Comparison of ENCODE assay signal across 13 cellular contexts in genomic region chrX:120016068-120016441, GRCh38.
DNase-seq lines count a peak whose midpoint lies in the region; ATAC-seq and TF ChIP-seq lines count a peak whose summit lies in the region.
"Had no signal": no experiment of that assay in that cellular context is flagged by ENCODE, and none has a peak within 500 bp of the region (broad histone marks: within the 10 kb centered on the region; RNA-seq: fewer than 3 reads in every experiment).

No MANE protein-coding gene starts in this region.

- H3K9me3 Mint-ChIP-seq in stimulated activated naive CD8-positive, alpha-beta T cell treated with anti-CD3 and anti-CD28 coated beads, Interleukin-15, Interleukin-2, amounts not matched to agents 100 ng/mL and 50 ng/mL, for 24 hours, result no peaks in the 10 kb centered on the region
- no peaks in the 10 kb centered on the region for H3K9me3 Mint-ChIP-seq in activated naive CD8-positive, alpha-beta T cell treated with anti-CD3 and anti-CD28 coated beads for 36 hours
- peaks cover under 1% of the 10 kb centered on the region for H3K9me3 Mint-ChIP-seq in mesothelial cell of epicardium

- H3K27me3 Mint-ChIP-seq in stimulated activated naive CD8-positive, alpha-beta T cell treated with anti-CD3 and anti-CD28 coated beads, Interleukin-15, Interleukin-2, amounts not matched to agents 100 ng/mL and 50 ng/mL, for 24 hours, result peaks cover 38% of the 10 kb centered on the region
- peaks cover 59% of the 10 kb centered on the region for H3K27me3 Mint-ChIP-seq in activated naive CD8-positive, alpha-beta T cell treated with anti-CD3 and anti-CD28 coated beads for 36 hours
- peaks cover 67% of the 10 kb centered on the region for H3K27me3 Mint-ChIP-seq in mesothelial cell of epicardium (ENCODE audit: low read depth)

- H3K27ac Mint-ChIP-seq in stimulated activated naive CD8-positive, alpha-beta T cell treated with anti-CD3 and anti-CD28 coated beads, Interleukin-15, Interleukin-2, amounts not matched to agents 100 ng/mL and 50 ng/mL, for 24 hours, result no peak overlapping the region
- no peak overlapping the region for H3K27ac Mint-ChIP-seq in activated naive CD8-positive, alpha-beta T cell treated with anti-CD3 and anti-CD28 coated beads for 36 hours
- no peak overlapping the region for H3K27ac Mint-ChIP-seq in mesothelial cell of epicardium

- no peaks in the 10 kb centered on the region for H3K36me3 Mint-ChIP-seq in stimulated activated naive CD8-positive, alpha-beta T cell treated with anti-CD3 and anti-CD28 coated beads, Interleukin-15, Interleukin-2, amounts not matched to agents 100 ng/mL and 50 ng/mL, for 24 hours (ENCODE audit: low read depth)
- H3K36me3 Mint-ChIP-seq in activated naive CD8-positive, alpha-beta T cell treated with anti-CD3 and anti-CD28 coated beads for 36 hours, result no peaks in the 10 kb centered on the region
- H3K36me3 Mint-ChIP-seq in mesothelial cell of epicardium, result no peaks in the 10 kb centered on the region

- peak overlapping the region; percentile 59 for H3K4me3 Mint-ChIP-seq in stimulated activated naive CD8-positive, alpha-beta T cell treated with anti-CD3 and anti-CD28 coated beads, Interleukin-15, Interleukin-2, amounts not matched to agents 100 ng/mL and 50 ng/mL, for 24 hours
- H3K4me3 Mint-ChIP-seq in activated naive CD8-positive, alpha-beta T cell treated with anti-CD3 and anti-CD28 coated beads for 36 hours, result peak overlapping the region; percentile 74
- H3K4me3 Mint-ChIP-seq in mesothelial cell of epicardium, result peak overlapping the region; percentile 62

- no peak for TF ChIP-seq CTCF in mesothelial cell of epicardium (IDR thresholded peaks at IDR 0.05; ENCODE audit: unreplicated experiment)

- peaks cover 9% of the 10 kb centered on the region for H3K4me1 Mint-ChIP-seq in stimulated activated naive CD8-positive, alpha-beta T cell treated with anti-CD3 and anti-CD28 coated beads, Interleukin-15, Interleukin-2, amounts not matched to agents 100 ng/mL and 50 ng/mL, for 24 hours (ENCODE audit: low read depth)
- peaks cover 10% of the 10 kb centered on the region for H3K4me1 Mint-ChIP-seq in activated naive CD8-positive, alpha-beta T cell treated with anti-CD3 and anti-CD28 coated beads for 36 hours
- peaks cover 12% of the 10 kb centered on the region for H3K4me1 Mint-ChIP-seq in mesothelial cell of epicardium

- ATAC-seq in stimulated activated naive CD8-positive, alpha-beta T cell treated with anti-CD3 and anti-CD28 coated beads, Interleukin-15, Interleukin-2, amounts not matched to agents 100 U/mL and 50 U/mL, for 24 hours, result no peak
- ATAC-seq in HG03460 (IDR thresholded peaks at IDR 0.05; ENCODE audit: unreplicated experiment) (no peak), HG03520 (IDR thresholded peaks at IDR 0.05; ENCODE audit: unreplicated experiment) (no peak)
- ATAC-seq: gastrocnemius medialis, HCT116 had no signal

- no peak for DNase-seq in stimulated activated naive CD8-positive, alpha-beta T cell treated with anti-CD3 and anti-CD28 coated beads, Interleukin-15, Interleukin-2, amounts not matched to agents 100 U/mL and 50 U/mL, for 24 hours
- no peak for DNase-seq in activated naive CD8-positive, alpha-beta T cell treated with anti-CD3 and anti-CD28 coated beads for 36 hours
- DNase-seq in mesothelial cell of epicardium (ENCODE audit: low spot score in 2 of 2, unreplicated experiment in 2 of 2) (no peak), iPS-NIHi11 (ENCODE audit: low spot score) (no peak), C1 segment of cervical spinal cord (lab: John Stamatoyannopoulos, UW) (no peak)
- DNase-seq: dermis blood vessel endothelial cell, gastrocnemius medialis, NCI-H2227 treated with DMSO at 0.1 percent for 48 hours, sigmoid colon had no signal
